Comparison of ENCODE assay signal across 22 cellular contexts in genomic region chr3:107745354-107745753, GRCh38.
"Had no signal": no experiment of that assay in that cellular context is flagged by ENCODE, and none has a peak within 500 bp of the region (broad histone marks: within the 10 kb centered on the region; RNA-seq: fewer than 3 reads in every experiment).

No MANE protein-coding gene starts in this region.

- H3K27me3 ChIP-seq: pancreas, right lobe of liver, tibial artery had no signal

- H3K4me1 ChIP-seq: pancreas, right lobe of liver, tibial artery had no signal

- ATAC-seq: activated CD4-positive, alpha-beta T cell treated with anti-CD3 and anti-CD28 coated beads for 36 hours; activated naive CD4-positive, alpha-beta T cell treated with anti-CD3 and anti-CD28 coated beads, Interleukin-2, amount 50 U/mL, for 72 hours; activated T-helper 17 cell treated with anti-CD3 and anti-CD28 coated beads, Interleukin-2, amount 50 U/mL, for 72 hours; pancreas; right lobe of liver; stimulated activated effector memory CD8-positive, alpha-beta T cell treated with anti-CD3 and anti-CD28 coated beads, Interleukin-12 subunit alpha, Interleukin-12 subunit beta, amount 100 ng/mL, for 72 hours; stimulated activated naive CD8-positive, alpha-beta T cell treated with anti-CD3 and anti-CD28 coated beads, Interleukin-15, amount 100 ng/mL, for 72 hours had no signal

- H3K27ac ChIP-seq: left ventricle myocardium inferior, pancreas, right lobe of liver, skin epidermis, tibial artery had no signal

- H3K9me3 ChIP-seq: left ventricle myocardium inferior, pancreas, right lobe of liver, tibial artery had no signal

- H3K4me3 ChIP-seq: left ventricle myocardium inferior, pancreas, right lobe of liver, skin epidermis, tibial artery had no signal

- DNase-seq: activated B cell treated with CpG ODN at 0.5 μM for 24 hours; activated CD4-positive, alpha-beta T cell treated with anti-CD3 and anti-CD28 coated beads for 36 hours; activated CD4-positive, alpha-beta T cell treated with anti-CD3 and anti-CD28 coated beads, Interleukin-2, amount 50 U/mL, for 4 hours; activated CD8-positive, alpha-beta memory T cell treated with anti-CD3 and anti-CD28 coated beads for 24 hours; activated CD8-positive, alpha-beta memory T cell treated with anti-CD3 and anti-CD28 coated beads, Interleukin-2, amount 50 U/mL, for 4 hours; activated T-cell treated with anti-CD3 and anti-CD28 coated beads, Interleukin-2, amount 50 U/mL, for 24 hours; aorta; erythroblast; foreskin fibroblast; left ventricle myocardium inferior; mammary epithelial cell; midbrain; pancreas; right lobe of liver; stimulated activated CD4-positive, alpha-beta T cell treated with anti-CD3 and anti-CD28 coated beads, Interleukin-1b, Interleukin-23, amount 100 ng/mL, for 48 hours; stimulated activated naive CD8-positive, alpha-beta T cell treated with anti-CD3 and anti-CD28 coated beads, Interleukin-15, amount 100 ng/mL, for 72 hours; T1000; tibial artery had no signal

- H3K36me3 ChIP-seq: pancreas, right lobe of liver had no signal
